In genomic region chr12:64567570-64567969, GRCh38 we compare ENCODE assay signal across 1 cellular context.
TF ChIP-seq lines count a peak whose summit lies in the region.

No MANE protein-coding gene starts in this region.

TF ChIP-seq in GM23338, 12 proteins besides CTCF, POLR2A, EP300 and RAD21 (continued from another document):
- TF ChIP-seq, protein P1, sequence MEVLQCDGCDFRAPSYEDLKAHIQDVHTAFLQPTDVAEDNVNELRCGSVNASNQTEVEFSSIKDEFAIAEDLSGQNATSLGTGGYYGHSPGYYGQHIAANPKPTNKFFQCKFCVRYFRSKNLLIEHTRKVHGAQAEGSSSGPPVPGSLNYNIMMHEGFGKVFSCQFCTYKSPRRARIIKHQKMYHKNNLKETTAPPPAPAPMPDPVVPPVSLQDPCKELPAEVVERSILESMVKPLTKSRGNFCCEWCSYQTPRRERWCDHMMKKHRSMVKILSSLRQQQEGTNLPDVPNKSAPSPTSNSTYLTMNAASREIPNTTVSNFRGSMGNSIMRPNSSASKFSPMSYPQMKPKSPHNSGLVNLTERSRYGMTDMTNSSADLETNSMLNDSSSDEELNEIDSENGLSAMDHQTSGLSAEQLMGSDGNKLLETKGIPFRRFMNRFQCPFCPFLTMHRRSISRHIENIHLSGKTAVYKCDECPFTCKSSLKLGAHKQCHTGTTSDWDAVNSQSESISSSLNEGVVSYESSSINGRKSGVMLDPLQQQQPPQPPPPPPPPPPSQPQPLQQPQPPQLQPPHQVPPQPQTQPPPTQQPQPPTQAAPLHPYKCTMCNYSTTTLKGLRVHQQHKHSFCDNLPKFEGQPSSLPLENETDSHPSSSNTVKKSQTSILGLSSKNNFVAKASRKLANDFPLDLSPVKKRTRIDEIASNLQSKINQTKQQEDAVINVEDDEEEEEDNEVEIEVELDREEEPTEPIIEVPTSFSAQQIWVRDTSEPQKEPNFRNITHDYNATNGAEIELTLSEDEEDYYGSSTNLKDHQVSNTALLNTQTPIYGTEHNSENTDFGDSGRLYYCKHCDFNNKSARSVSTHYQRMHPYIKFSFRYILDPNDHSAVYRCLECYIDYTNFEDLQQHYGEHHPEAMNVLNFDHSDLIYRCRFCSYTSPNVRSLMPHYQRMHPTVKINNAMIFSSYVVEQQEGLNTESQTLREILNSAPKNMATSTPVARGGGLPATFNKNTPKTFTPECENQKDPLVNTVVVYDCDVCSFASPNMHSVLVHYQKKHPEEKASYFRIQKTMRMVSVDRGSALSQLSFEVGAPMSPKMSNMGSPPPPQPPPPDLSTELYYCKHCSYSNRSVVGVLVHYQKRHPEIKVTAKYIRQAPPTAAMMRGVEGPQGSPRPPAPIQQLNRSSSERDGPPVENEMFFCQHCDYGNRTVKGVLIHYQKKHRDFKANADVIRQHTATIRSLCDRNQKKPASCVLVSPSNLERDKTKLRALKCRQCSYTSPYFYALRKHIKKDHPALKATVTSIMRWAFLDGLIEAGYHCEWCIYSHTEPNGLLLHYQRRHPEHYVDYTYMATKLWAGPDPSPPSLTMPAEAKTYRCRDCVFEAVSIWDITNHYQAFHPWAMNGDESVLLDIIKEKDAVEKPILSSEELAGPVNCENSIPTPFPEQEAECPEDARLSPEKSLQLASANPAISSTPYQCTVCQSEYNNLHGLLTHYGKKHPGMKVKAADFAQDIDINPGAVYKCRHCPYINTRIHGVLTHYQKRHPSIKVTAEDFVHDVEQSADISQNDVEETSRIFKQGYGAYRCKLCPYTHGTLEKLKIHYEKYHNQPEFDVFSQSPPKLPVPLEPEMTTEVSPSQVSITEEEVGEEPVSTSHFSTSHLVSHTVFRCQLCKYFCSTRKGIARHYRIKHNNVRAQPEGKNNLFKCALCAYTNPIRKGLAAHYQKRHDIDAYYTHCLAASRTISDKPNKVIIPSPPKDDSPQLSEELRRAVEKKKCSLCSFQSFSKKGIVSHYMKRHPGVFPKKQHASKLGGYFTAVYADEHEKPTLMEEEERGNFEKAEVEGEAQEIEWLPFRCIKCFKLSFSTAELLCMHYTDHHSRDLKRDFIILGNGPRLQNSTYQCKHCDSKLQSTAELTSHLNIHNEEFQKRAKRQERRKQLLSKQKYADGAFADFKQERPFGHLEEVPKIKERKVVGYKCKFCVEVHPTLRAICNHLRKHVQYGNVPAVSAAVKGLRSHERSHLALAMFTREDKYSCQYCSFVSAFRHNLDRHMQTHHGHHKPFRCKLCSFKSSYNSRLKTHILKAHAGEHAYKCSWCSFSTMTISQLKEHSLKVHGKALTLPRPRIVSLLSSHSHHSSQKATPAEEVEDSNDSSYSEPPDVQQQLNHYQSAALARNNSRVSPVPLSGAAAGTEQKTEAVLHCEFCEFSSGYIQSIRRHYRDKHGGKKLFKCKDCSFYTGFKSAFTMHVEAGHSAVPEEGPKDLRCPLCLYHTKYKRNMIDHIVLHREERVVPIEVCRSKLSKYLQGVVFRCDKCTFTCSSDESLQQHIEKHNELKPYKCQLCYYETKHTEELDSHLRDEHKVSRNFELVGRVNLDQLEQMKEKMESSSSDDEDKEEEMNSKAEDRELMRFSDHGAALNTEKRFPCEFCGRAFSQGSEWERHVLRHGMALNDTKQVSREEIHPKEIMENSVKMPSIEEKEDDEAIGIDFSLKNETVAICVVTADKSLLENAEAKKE (CRISPR knock-in tag; IDR thresholded peaks at IDR 0.05): no peak
- no peak for TF ChIP-seq POLR2AphosphoS5 (IDR thresholded peaks at IDR 0.05; ENCODE audit: low read depth)
- no peak for TF ChIP-seq NANOG (IDR thresholded peaks at IDR 0.05; ENCODE audit: borderline replicate concordance)
